15 cellular contexts compared by ENCODE assay signal in genomic region chr1:115596080-115596795, GRCh38. TPM values are rescaled to one million over a fixed set of nuclear protein-coding genes. Genes with fewer than 3 reads are reported as not detected.
DNase-seq lines count a peak whose midpoint lies in the region; ATAC-seq and TF ChIP-seq lines count a peak whose summit lies in the region.
"Had no signal": no experiment of that assay in that cellular context is flagged by ENCODE, and none has a peak within 500 bp of the region (broad histone marks: within the 10 kb centered on the region; RNA-seq: fewer than 3 reads in every experiment).

No MANE protein-coding gene starts in this region.

- H3K9me3 ChIP-seq in fibroblast of lung (ENCODE audit: control insufficient read depth, insufficient read depth, low read depth, low read length) (no peaks in the 10 kb centered on the region), skeletal muscle satellite cell (replicated peaks; ENCODE audit: low read length) (no peaks in the 10 kb centered on the region), right cardiac atrium (ENCODE audit: control insufficient read depth, low read length) (no peaks in the 10 kb centered on the region)
- H3K9me3 ChIP-seq: neutrophil, sigmoid colon, SJCRH30, testis had no signal

- no peak for ATAC-seq in activated T-helper 17 cell treated with anti-CD3 and anti-CD28 coated beads, Interleukin-2, amount 50 U/mL, for 72 hours (replicated peaks)
- no peak for ATAC-seq in right cardiac atrium

- intact Hi-C loops in right cardiac atrium (cut with DNase I), result loop anchor here in 3 of 4 donors (5.0 kb wide), 3 partner anchors 459 to 619 kb away; no protein-coding TSS in a partner anchor

- H3K4me3 ChIP-seq in fibroblast of lung (replicated peaks in 1 of 4; ENCODE audit: control extremely low read depth in 1 of 4, insufficient read depth in 1 of 4, low read depth in 3 of 4, low read length in 4 of 4) (no peak overlapping the region), skeletal muscle satellite cell (ENCODE audit: low read length) (no peak overlapping the region), right cardiac atrium (ENCODE audit: low read length) (no peak overlapping the region)
- H3K4me3 ChIP-seq: BLaER1 treated with 17β-estradiol and CSF1 and Interleukin-3, amounts not matched to agents 10 nM and 100 nM; hepatocyte; sigmoid colon; SJCRH30; testis had no signal

- DNase-seq in ELR (ENCODE audit: low read depth) (peak; percentile 81), RPMI7951 (ENCODE audit: low read depth) (peak; percentile 46), fibroblast of lung (ENCODE audit: low read depth in 2 of 2) (peak; percentile 14 to 56), right cardiac atrium (no peak), NCI-H2227 treated with DMSO at 0.1 percent for 48 hours (lab: John Stamatoyannopoulos, UW) (no peak)

- H3K4me1 ChIP-seq in fibroblast of lung (ENCODE audit: control insufficient read depth, extremely low read depth, insufficient read depth, low read length), result peaks cover 6% of the 10 kb centered on the region
- peaks cover 9% of the 10 kb centered on the region for H3K4me1 ChIP-seq in skeletal muscle satellite cell (ENCODE audit: control insufficient read depth, insufficient read depth, low read length)
- H3K4me1 ChIP-seq in right cardiac atrium (ENCODE audit: control insufficient read depth, insufficient read depth, low read length), result peaks cover 5% of the 10 kb centered on the region

- no peaks in the 10 kb centered on the region for H3K36me3 Mint-ChIP-seq in activated T-helper 17 cell treated with anti-CD3 and anti-CD28 coated beads, Interleukin-2, amount 50 U/mL, for 72 hours (ENCODE audit: low read depth)
- H3K36me3 Mint-ChIP-seq: activated naive CD4-positive, alpha-beta T cell treated with anti-CD3 and anti-CD28 coated beads, Interleukin-2, amount 10 ng/mL, durations not matched to agents 7 days and 5 days had no signal

- no peak overlapping the region for H3K27ac Mint-ChIP-seq in activated T-helper 17 cell treated with anti-CD3 and anti-CD28 coated beads, Interleukin-2, amount 50 U/mL, for 72 hours
- H3K27ac Mint-ChIP-seq: activated CD4-positive, alpha-beta T cell treated with anti-CD3 and anti-CD28 coated beads, Interleukin-2, amount 10 ng/mL, durations not matched to agents 24 days and 14 days; activated naive CD4-positive, alpha-beta T cell treated with anti-CD3 and anti-CD28 coated beads, Interleukin-2, amount 10 ng/mL, durations not matched to agents 7 days and 5 days had no signal

- no peaks in the 10 kb centered on the region for H3K9me3 Mint-ChIP-seq in activated T-helper 17 cell treated with anti-CD3 and anti-CD28 coated beads, Interleukin-2, amount 50 U/mL, for 72 hours
- H3K9me3 Mint-ChIP-seq: activated CD4-positive, alpha-beta T cell treated with anti-CD3 and anti-CD28 coated beads, Interleukin-2, amount 10 ng/mL, durations not matched to agents 24 days and 14 days; activated naive CD4-positive, alpha-beta T cell treated with anti-CD3 and anti-CD28 coated beads, Interleukin-2, amount 10 ng/mL, durations not matched to agents 7 days and 5 days had no signal

- H4K20me1 ChIP-seq in fibroblast of lung (ENCODE audit: control insufficient read depth, extremely low read depth, insufficient read depth, low read length), result no peaks in the 10 kb centered on the region
- H4K20me1 ChIP-seq: BLaER1 treated with 17β-estradiol and CSF1 and Interleukin-3, amounts not matched to agents 10 nM and 100 nM had no signal

- H2AFZ ChIP-seq in fibroblast of lung (ENCODE audit: low read length), result no peak overlapping the region
- H2AFZ ChIP-seq: hepatocyte had no signal

- TF ChIP-seq CTCF in fibroblast of lung (conservative IDR thresholded peaks at IDR 0.05 in 1 of 2, IDR thresholded peaks at IDR 0.05 in 1 of 2; ENCODE audit: low read depth in 1 of 2, low read length in 2 of 2), result no peak

- no peaks in the 10 kb centered on the region for H3K4me1 Mint-ChIP-seq in activated T-helper 17 cell treated with anti-CD3 and anti-CD28 coated beads, Interleukin-2, amount 50 U/mL, for 72 hours
- H3K4me1 Mint-ChIP-seq: activated CD4-positive, alpha-beta T cell treated with anti-CD3 and anti-CD28 coated beads, Interleukin-2, amount 10 ng/mL, durations not matched to agents 24 days and 14 days; activated naive CD4-positive, alpha-beta T cell treated with anti-CD3 and anti-CD28 coated beads, Interleukin-2, amount 10 ng/mL, durations not matched to agents 7 days and 5 days had no signal

- H3K27me3 ChIP-seq in fibroblast of lung (ENCODE audit: control insufficient read depth, insufficient read depth, low read length) (no peaks in the 10 kb centered on the region), skeletal muscle satellite cell (ENCODE audit: control insufficient read depth, insufficient read depth, low read length) (no peaks in the 10 kb centered on the region), right cardiac atrium (ENCODE audit: control insufficient read depth, insufficient read depth) (no peaks in the 10 kb centered on the region)
- H3K27me3 ChIP-seq: BLaER1 treated with 17β-estradiol and CSF1 and Interleukin-3, amounts not matched to agents 10 nM and 100 nM; hepatocyte; neutrophil; sigmoid colon; SJCRH30; testis had no signal

- no peak overlapping the region for H3K9ac ChIP-seq in fibroblast of lung (ENCODE audit: insufficient read depth, low read length)
- H3K9ac ChIP-seq in skeletal muscle satellite cell (ENCODE audit: low read depth, low read length), result peak overlapping the region; percentile 16

- WGBS in right cardiac atrium, result 38% methylated on average over 7 of the region's 7 CpGs

- peaks cover 3% of the 10 kb centered on the region for H3K27me3 Mint-ChIP-seq in activated T-helper 17 cell treated with anti-CD3 and anti-CD28 coated beads, Interleukin-2, amount 50 U/mL, for 72 hours

- H3K4me3 Mint-ChIP-seq in activated T-helper 17 cell treated with anti-CD3 and anti-CD28 coated beads, Interleukin-2, amount 50 U/mL, for 72 hours, result no peak overlapping the region
- H3K4me3 Mint-ChIP-seq: activated CD4-positive, alpha-beta T cell treated with anti-CD3 and anti-CD28 coated beads, Interleukin-2, amount 10 ng/mL, durations not matched to agents 24 days and 14 days; activated naive CD4-positive, alpha-beta T cell treated with anti-CD3 and anti-CD28 coated beads, Interleukin-2, amount 10 ng/mL, durations not matched to agents 7 days and 5 days had no signal

- H3K36me3 ChIP-seq in fibroblast of lung (ENCODE audit: control insufficient read depth, insufficient read depth, low read length) (no peaks in the 10 kb centered on the region), skeletal muscle satellite cell (ENCODE audit: insufficient read depth, low read length) (no peaks in the 10 kb centered on the region)
- H3K36me3 ChIP-seq: BLaER1 treated with 17β-estradiol and CSF1 and Interleukin-3, amounts not matched to agents 10 nM and 100 nM; neutrophil; sigmoid colon; SJCRH30 had no signal

- H3K27ac ChIP-seq in fibroblast of lung (ENCODE audit: insufficient read depth, low read length) (no peak overlapping the region), right cardiac atrium (ENCODE audit: low read length) (no peak overlapping the region)
- H3K27ac ChIP-seq: BLaER1 treated with 17β-estradiol and CSF1 and Interleukin-3, amounts not matched to agents 10 nM and 100 nM; hepatocyte; neutrophil; sigmoid colon; SJCRH30; testis had no signal

- no peak overlapping the region for H3K4me2 ChIP-seq in fibroblast of lung (ENCODE audit: extremely low read depth, insufficient read depth, low read length)
- no peak overlapping the region for H3K4me2 ChIP-seq in skeletal muscle satellite cell (ENCODE audit: low read length)
- H3K4me2 ChIP-seq: hepatocyte had no signal

- no peaks in the 10 kb centered on the region for H3K79me2 ChIP-seq in fibroblast of lung (ENCODE audit: control insufficient read depth, insufficient read depth, low read length)
- H3K79me2 ChIP-seq: hepatocyte had no signal

RNA-seq across cellular contexts. Expression of gene VANGL1, which starts 45.5 kb away (rescaled TPM):
- total RNA-seq in RPMI7951 (2014; rRNA removed; shearing (Covaris generic)), result 21.0 and 21.9 TPM in 2 replicates
- total RNA-seq in fibroblast of lung (5.9 and 8.1 TPM in 2 replicates), right cardiac atrium (1 to 10 TPM; 6.1 to 7.5 (median 6.9) TPM)
- polyA plus RNA-seq in fibroblast of lung (10.7 and 10.9 TPM in 2 replicates), right cardiac atrium (2.2 TPM)
- polyA plus RNA-seq in fibroblast of lung (2012), result 10.5 and 11.2 TPM in 2 replicates
- 15.9 and 21.6 TPM in 2 replicates for polyA minus RNA-seq in fibroblast of lung (ENCODE audit: low replicate concordance)
- 8.4 and 13.1 TPM in 2 replicates for total RNA-seq in skeletal muscle satellite cell (2012; rRNA removed)
- 1 to 10 TPM; 4.2 to 6.8 TPM for total RNA-seq in activated T-helper 17 cell treated with anti-CD3 and anti-CD28 coated beads, Interleukin-2, amount 50 U/mL, for 72 hours

Comparison
In these comparisons a context has a peak if more than half of its experiments do, and no peak if none do; other contexts are left out.
1. DNase-seq: peak in ELR (single experiment), RPMI7951 (single experiment) and fibroblast of lung (2 of 2); none in right cardiac atrium (0 of 3) and NCI-H2227 treated with DMSO at 0.1 percent for 48 hours (single experiment).